ENCODE assay signal across 8 cellular contexts in the genomic region with DNA sequence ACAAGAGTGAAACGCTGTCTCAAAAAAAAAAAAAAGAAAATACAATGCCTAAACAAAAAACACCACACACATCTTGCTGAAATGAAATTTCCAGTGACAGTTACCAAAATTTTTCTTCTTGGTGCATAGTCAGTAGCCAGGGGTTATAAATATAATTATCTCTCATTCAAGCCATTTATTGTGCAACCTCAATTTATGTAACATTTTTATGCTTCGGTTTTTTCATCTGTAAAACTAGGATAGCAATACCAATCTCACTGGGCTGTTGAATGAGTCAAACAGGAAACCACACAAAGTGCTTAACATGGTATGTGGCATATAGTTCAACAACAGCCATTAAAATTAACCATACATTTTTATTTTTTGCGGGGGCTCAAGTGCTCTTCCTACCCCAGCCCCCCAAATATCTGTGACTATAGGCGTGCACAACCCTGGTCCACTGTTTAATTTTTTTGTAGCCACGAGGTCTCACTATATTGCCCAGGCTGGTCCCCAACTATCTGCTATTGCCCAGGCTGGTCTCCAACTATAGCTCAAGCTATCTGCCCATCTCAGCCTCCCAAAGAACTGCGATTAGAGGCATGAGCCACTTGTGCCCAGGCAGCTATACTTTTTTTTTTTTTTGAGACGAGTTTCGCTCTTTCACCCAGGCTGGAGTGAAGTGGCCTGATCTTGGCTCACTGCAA. TPM values are rescaled to one million over a fixed set of nuclear protein-coding genes. Genes with fewer than 3 reads are reported as not detected.
DNase-seq lines count a peak whose midpoint lies in the region; ATAC-seq and TF ChIP-seq lines count a peak whose summit lies in the region.

No MANE protein-coding gene starts in this region.

- no peak for ATAC-seq in HG02852 (IDR thresholded peaks at IDR 0.05; ENCODE audit: unreplicated experiment)
- no peak for ATAC-seq in HG02798 (IDR thresholded peaks at IDR 0.05; ENCODE audit: poor library complexity, unreplicated experiment)

- H3K27ac ChIP-seq in DOHH2 (ENCODE audit: low read depth, low read length) = peak overlapping the region; percentile 91
- H3K27ac ChIP-seq in substantia nigra (ENCODE audit: low read depth, low read length, poor library complexity, severe bottlenecking) = no peak overlapping the region

- POLR2A ChIA-PET in activated CD4-positive, alpha-beta memory T cell treated with anti-CD3 and anti-CD28 coated beads, Interleukin-2, amount 10 ng/mL, durations not matched to agents 7 days and 5 days (lab: Charles Lee) = interaction anchor here (0.5 to 5.2 kb wide), 10 partner anchors 12 to 222 kb away, joined by 3 to 82 read pairs (median 6); a partner anchor contains a TSS

- peaks cover 30% of the 10 kb centered on the region for H3K4me1 ChIP-seq in DOHH2 (ENCODE audit: control insufficient read depth, low read length)

- H3K9me2 ChIP-seq in DOHH2 (replicated peaks; ENCODE audit: control insufficient read depth, low read length) = no peaks in the 10 kb centered on the region

- no peaks in the 10 kb centered on the region for H3K27me3 ChIP-seq in DOHH2 (ENCODE audit: control insufficient read depth, low read length)

- CTCF ChIA-PET in activated CD4-positive, alpha-beta memory T cell treated with anti-CD3 and anti-CD28 coated beads, Interleukin-2, amount 10 ng/mL, durations not matched to agents 7 days and 5 days (lab: Charles Lee) = interaction anchor here (0.7 to 1.5 kb wide), 4 partner anchors 12 to 142 kb away, joined by 5 to 6 read pairs (median 5); no protein-coding TSS in a partner anchor

- H3K4me1 Mint-ChIP-seq in IgD-negative memory B cell (peaks cover 17 to 33% (median 20%) of the 10 kb centered on the region in 3 donors), immature natural killer cell (peaks cover 41 to 53% of the 10 kb centered on the region in 2 donors)
- peaks cover 31% of the 10 kb centered on the region for H3K4me1 Mint-ChIP-seq in activated CD4-positive, alpha-beta memory T cell treated with anti-CD3 and anti-CD28 coated beads, Interleukin-2, amount 10 ng/mL, durations not matched to agents 7 days and 5 days

- peak overlapping the region; percentile 94 for H3K4me2 ChIP-seq in DOHH2 (ENCODE audit: low read length)

- H3K4me3 ChIP-seq in DOHH2 (ENCODE audit: low read length) = peak overlapping the region; percentile 78

- H3K27ac Mint-ChIP-seq in IgD-negative memory B cell (peak overlapping the region in 2 of 3 donors; percentile 65 to 77), immature natural killer cell (peak overlapping the region; percentile 74 to 84 (median 82))
- peak overlapping the region; percentile 95 for H3K27ac Mint-ChIP-seq in activated CD4-positive, alpha-beta memory T cell treated with anti-CD3 and anti-CD28 coated beads, Interleukin-2, amount 10 ng/mL, durations not matched to agents 7 days and 5 days

- peaks cover 1% of the 10 kb centered on the region for H3K36me3 Mint-ChIP-seq in IgD-negative memory B cell
- peaks cover 61% of the 10 kb centered on the region for H3K36me3 Mint-ChIP-seq in activated CD4-positive, alpha-beta memory T cell treated with anti-CD3 and anti-CD28 coated beads, Interleukin-2, amount 10 ng/mL, durations not matched to agents 7 days and 5 days (ENCODE audit: low read depth)
- H3K36me3 Mint-ChIP-seq in immature natural killer cell = peaks cover 0 to 11% (median 7%) of the 10 kb centered on the region in 3 donors

- peaks cover 54% of the 10 kb centered on the region for H3K36me3 ChIP-seq in DOHH2 (ENCODE audit: control insufficient read depth, low read length)

- peaks cover 12% of the 10 kb centered on the region for H3F3A ChIP-seq in DOHH2 (ENCODE audit: control insufficient read depth, insufficient read depth)

- no peaks in the 10 kb centered on the region for H3K27me3 Mint-ChIP-seq in IgD-negative memory B cell
- H3K27me3 Mint-ChIP-seq in activated CD4-positive, alpha-beta memory T cell treated with anti-CD3 and anti-CD28 coated beads, Interleukin-2, amount 10 ng/mL, durations not matched to agents 7 days and 5 days = no peaks in the 10 kb centered on the region
- H3K27me3 Mint-ChIP-seq in immature natural killer cell (ENCODE audit: low read depth in 3 of 3) = peaks cover 10 to 15% (median 14%) of the 10 kb centered on the region in 3 donors

- no peak for TF ChIP-seq CTCF in DOHH2 (IDR thresholded peaks at IDR 0.05; ENCODE audit: low read depth, low read length, poor library complexity, severe bottlenecking)

- H3K9me3 Mint-ChIP-seq in IgD-negative memory B cell (peaks cover 0 to 2% (median 0%) of the 10 kb centered on the region in 3 donors), immature natural killer cell (no peaks in the 10 kb centered on the region)
- H3K9me3 Mint-ChIP-seq in activated CD4-positive, alpha-beta memory T cell treated with anti-CD3 and anti-CD28 coated beads, Interleukin-2, amount 10 ng/mL, durations not matched to agents 7 days and 5 days = no peaks in the 10 kb centered on the region

- H4K20me1 ChIP-seq in DOHH2 (ENCODE audit: control insufficient read depth, insufficient read depth, low read depth, low read length) = peaks cover 5% of the 10 kb centered on the region; the same call in 1 of the 2 replicates

- peak overlapping the region in 2 of 4 donors; percentile 51 to 77 for H3K4me3 Mint-ChIP-seq in IgD-negative memory B cell
- peak overlapping the region; percentile 93 for H3K4me3 Mint-ChIP-seq in activated CD4-positive, alpha-beta memory T cell treated with anti-CD3 and anti-CD28 coated beads, Interleukin-2, amount 10 ng/mL, durations not matched to agents 7 days and 5 days
- H3K4me3 Mint-ChIP-seq in immature natural killer cell = peak overlapping the region; percentile 56 to 97 (median 73)

- peak; percentile 38 for DNase-seq in activated CD4-positive, alpha-beta memory T cell treated with anti-CD3 and anti-CD28 coated beads, Interleukin-2, amount 10 ng/mL, durations not matched to agents 7 days and 5 days
- DNase-seq in immature natural killer cell = peak; percentile 10 to 51 (median 24)
- DNase-seq in ureter (ENCODE audit: low spot score) = no peak
- no peak for DNase-seq in substantia nigra (lab: John Stamatoyannopoulos, UW)

- H3K9me3 ChIP-seq in DOHH2 (ENCODE audit: control insufficient read depth, insufficient read depth, low read length) = no peaks in the 10 kb centered on the region

- peaks cover 52% of the 10 kb centered on the region for H3K79me2 ChIP-seq in DOHH2 (ENCODE audit: control insufficient read depth, low read length)

RNA-seq across cellular contexts. Expression of a gene that starts 2.6 kb away (rescaled TPM):
- polyA plus RNA-seq in IgD-negative memory B cell = 36.9 TPM
- total RNA-seq in activated CD4-positive, alpha-beta memory T cell treated with anti-CD3 and anti-CD28 coated beads, Interleukin-2, amount 10 ng/mL, durations not matched to agents 7 days and 5 days = 10 to 100 TPM; 71.2 to 71.4 TPM
- polyA plus RNA-seq in immature natural killer cell = 10 to 100 TPM; 42.3 to 54.6 (median 42.9) TPM
- total RNA-seq in ureter = 49.6 TPM

RNA-seq across cellular contexts. Expression of a gene that starts 2.9 kb away (rescaled TPM):
- polyA plus RNA-seq in IgD-negative memory B cell (122 TPM), immature natural killer cell (100 to 1,000 TPM in 1 of 3 donors, 10 to 100 TPM in 2; 62.7 to 143 (median 65.4) TPM)
- total RNA-seq in activated CD4-positive, alpha-beta memory T cell treated with anti-CD3 and anti-CD28 coated beads, Interleukin-2, amount 10 ng/mL, durations not matched to agents 7 days and 5 days = 100 to 1,000 TPM; 329 to 332 TPM
- total RNA-seq in ureter = 382 TPM

Comparison
In these comparisons a context has a peak if more than half of its experiments do, and no peak if none do; other contexts are left out.
1. DNase-seq: peak in activated CD4-positive, alpha-beta memory T cell treated with anti-CD3 and anti-CD28 coated beads, Interleukin-2, amount 10 ng/mL, durations not matched to agents 7 days and 5 days (single experiment) and immature natural killer cell (3 of 3); none in ureter (single experiment) and substantia nigra (0 of 49).
2. Peak in every context shown above with its lines, with median percentiles within 50 percentile points of each other: H3K27ac Mint-ChIP-seq.